In the genomic region with DNA sequence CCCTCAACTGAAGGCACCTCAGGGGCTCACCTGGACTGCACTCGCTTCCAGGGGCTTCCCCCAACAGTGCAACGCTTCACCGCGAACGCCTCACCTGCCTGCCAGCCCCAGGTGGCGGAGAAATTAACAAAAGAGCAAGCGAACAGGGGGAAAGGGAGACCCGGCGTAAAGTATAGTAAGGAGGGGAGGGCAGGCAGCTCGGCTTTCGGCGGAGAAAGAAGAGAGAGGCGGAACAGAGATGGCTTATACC, we compare ENCODE assay signal across 8 cellular contexts. TPM values are rescaled to one million over a fixed set of nuclear protein-coding genes. Genes with fewer than 3 reads are reported as not detected.
DNase-seq lines count a peak whose midpoint lies in the region; ATAC-seq lines count a peak whose summit lies in the region.

No MANE protein-coding gene starts in this region.

- intact Hi-C loops in activated naive CD4-positive, alpha-beta T cell treated with anti-CD3 and anti-CD28 coated beads for 36 hours (cut with micrococcal nuclease): loop anchor here (1.0 to 5.0 kb wide), 4 partner anchors 24 to 350 kb away; no protein-coding TSS in a partner anchor

- peak; percentile 10 for ATAC-seq in GM18870 (IDR thresholded peaks at IDR 0.05; ENCODE audit: unreplicated experiment)
- ATAC-seq in HG03095 (IDR thresholded peaks at IDR 0.05; ENCODE audit: unreplicated experiment): peak; percentile 13
- ATAC-seq in stimulated activated naive CD8-positive, alpha-beta T cell treated with anti-CD3 and anti-CD28 coated beads, Interleukin-15, amount 100 ng/mL, for 72 hours: peak; percentile 48
- no peak for ATAC-seq in HG03354 (IDR thresholded peaks at IDR 0.05; ENCODE audit: poor library complexity, severe bottlenecking, unreplicated experiment)

- H3K36me3 Mint-ChIP-seq in activated naive CD4-positive, alpha-beta T cell treated with anti-CD3 and anti-CD28 coated beads for 36 hours (ENCODE audit: low read depth): peaks cover 3% of the 10 kb centered on the region

- H3K4me3 Mint-ChIP-seq in activated naive CD4-positive, alpha-beta T cell treated with anti-CD3 and anti-CD28 coated beads for 36 hours: peak overlapping the region; percentile 94
- peak overlapping the region; percentile 97 to 98 for H3K4me3 Mint-ChIP-seq in stimulated activated naive CD8-positive, alpha-beta T cell treated with anti-CD3 and anti-CD28 coated beads, Interleukin-15, amount 100 ng/mL, for 72 hours

- no peaks in the 10 kb centered on the region for H3K9me3 Mint-ChIP-seq in activated naive CD4-positive, alpha-beta T cell treated with anti-CD3 and anti-CD28 coated beads for 36 hours
- H3K9me3 Mint-ChIP-seq in stimulated activated naive CD8-positive, alpha-beta T cell treated with anti-CD3 and anti-CD28 coated beads, Interleukin-15, amount 100 ng/mL, for 72 hours: no peaks in the 10 kb centered on the region

- CTCF ChIA-PET in activated naive CD4-positive, alpha-beta T cell treated with anti-CD3 and anti-CD28 coated beads for 36 hours (lab: Charles Lee): interaction anchor here (4.2 kb wide), 1 partner anchor 102 kb away, joined by 32 read pairs; no protein-coding TSS in a partner anchor

- peak overlapping the region; percentile 87 for H3K27ac Mint-ChIP-seq in activated naive CD4-positive, alpha-beta T cell treated with anti-CD3 and anti-CD28 coated beads for 36 hours
- H3K27ac Mint-ChIP-seq in stimulated activated naive CD8-positive, alpha-beta T cell treated with anti-CD3 and anti-CD28 coated beads, Interleukin-15, amount 100 ng/mL, for 72 hours: peak overlapping the region; percentile 96 to 97

- H3K27me3 Mint-ChIP-seq in activated naive CD4-positive, alpha-beta T cell treated with anti-CD3 and anti-CD28 coated beads for 36 hours (ENCODE audit: low read depth): peaks cover 45% of the 10 kb centered on the region
- H3K27me3 Mint-ChIP-seq in stimulated activated naive CD8-positive, alpha-beta T cell treated with anti-CD3 and anti-CD28 coated beads, Interleukin-15, amount 100 ng/mL, for 72 hours: peaks cover 82% of the 10 kb centered on the region

- H3K4me3 ChIP-seq in iPS-11a (ENCODE audit: low read depth, low read length): peak overlapping the region; percentile 94

- H3K4me1 Mint-ChIP-seq in activated naive CD4-positive, alpha-beta T cell treated with anti-CD3 and anti-CD28 coated beads for 36 hours (ENCODE audit: low read depth): peaks cover 21% of the 10 kb centered on the region
- H3K4me1 Mint-ChIP-seq in stimulated activated naive CD8-positive, alpha-beta T cell treated with anti-CD3 and anti-CD28 coated beads, Interleukin-15, amount 100 ng/mL, for 72 hours: peaks cover 52% of the 10 kb centered on the region

- peak; percentile 30 for DNase-seq in activated naive CD4-positive, alpha-beta T cell treated with anti-CD3 and anti-CD28 coated beads for 36 hours
- peak in 1 of 2 donors; percentile 28 for DNase-seq in stimulated activated naive CD8-positive, alpha-beta T cell treated with anti-CD3 and anti-CD28 coated beads, Interleukin-15, amount 100 ng/mL, for 72 hours
- DNase-seq in activated CD8-positive, alpha-beta memory T cell treated with anti-CD3 and anti-CD28 coated beads for 24 hours: no peak
- DNase-seq in NCI-H2171 treated with DMSO at 0.1 percent for 48 hours (lab: John Stamatoyannopoulos, UW): no peak

RNA-seq across cellular contexts. Expression of gene MB21D2, which starts 0.5 kb away (rescaled TPM):
- total RNA-seq in activated naive CD4-positive, alpha-beta T cell treated with anti-CD3 and anti-CD28 coated beads for 36 hours: 1 to 10 TPM; 6.4 to 6.5 TPM
